ENCODE assay signal across 20 cellular contexts in genomic region chr2:88503771-88504170, GRCh38. TPM values are rescaled to one million over a fixed set of nuclear protein-coding genes. Genes with fewer than 3 reads are reported as not detected.
"Had no signal": no experiment of that assay in that cellular context is flagged by ENCODE, and none has a peak within 500 bp of the region (broad histone marks: within the 10 kb centered on the region; RNA-seq: fewer than 3 reads in every experiment).

No MANE protein-coding gene starts in this region.

- H3K27ac Mint-ChIP-seq: T-cell; T-helper 1 cell treated with Interleukin-12 subunit alpha and Interleukin-12 subunit beta and Interleukin-4 antibody, amounts not matched to agents 30 μg/mL and 1 μg/mL, for 36 hours had no signal

- H3K4me3 Mint-ChIP-seq: T-cell; T-helper 1 cell treated with Interleukin-12 subunit alpha and Interleukin-12 subunit beta and Interleukin-4 antibody, amounts not matched to agents 30 μg/mL and 1 μg/mL, for 36 hours had no signal

- H3K36me3 ChIP-seq: MG63 had no signal

- DNase-seq: Karpas-422, KG1, MG63, NCI-H1092 treated with DMSO at 0.1 percent for 48 hours, NCI-H1436, NCI-H187, NCI-H2029, NCI-H2081 treated with DMSO at 0.1 percent for 48 hours, NCI-H2227 treated with DMSO at 0.1 percent for 48 hours, NCI-H524, NCI-H526 treated with DMSO at 0.1 percent for 48 hours, NCI-H748 treated with DMSO at 0.1 percent for 48 hours, RPMI8226, SHP77, SW 1271, T-cell had no signal

- H3K27ac ChIP-seq: HL-60 had no signal

- H3K9me2 ChIP-seq: SK-N-SH had no signal

- ATAC-seq: T-cell had no signal

- H3K36me3 Mint-ChIP-seq: T-cell had no signal

- H3K9me3 ChIP-seq: MG63, SK-N-SH had no signal

- H3K9ac ChIP-seq: SK-N-SH had no signal

- H3K4me1 Mint-ChIP-seq: T-cell had no signal

- H3K4me3 ChIP-seq: MG63 had no signal

- H3K9me3 Mint-ChIP-seq: T-helper 1 cell treated with Interleukin-12 subunit alpha and Interleukin-12 subunit beta and Interleukin-4 antibody, amounts not matched to agents 30 μg/mL and 1 μg/mL, for 36 hours had no signal

- H3K4me2 ChIP-seq: SK-N-SH had no signal

RNA-seq across cellular contexts. Expression of gene FOXI3, which starts 51.3 kb away (rescaled TPM):
- total RNA-seq: NCI-H460, T-cell had no signal
- polyA plus RNA-seq: SK-N-SH had no signal
